In genomic region chr21:46354046-46354445, GRCh38 we compare ENCODE assay signal across 29 cellular contexts.
"Had no signal": no experiment of that assay in that cellular context is flagged by ENCODE, and none has a peak within 500 bp of the region (broad histone marks: within the 10 kb centered on the region; RNA-seq: fewer than 3 reads in every experiment).

No MANE protein-coding gene starts in this region.

- H3K4me1 Mint-ChIP-seq: nephron had no signal

- DNase-seq: heart right ventricle; islet precursor cell; kidney glomerular epithelial cell; left cardiac atrium; lower lobe of right lung; mammary epithelial cell; mesenchymal stem cell; naive thymus-derived CD8-positive, alpha-beta T cell; nucleus accumbens; ovary; retina; right cardiac atrium; sigmoid colon; stimulated activated CD4-positive, alpha-beta T cell treated with anti-CD3 and anti-CD28 coated beads, Interleukin-1b, Interleukin-23, amount 100 ng/mL, for 48 hours; stimulated activated CD4-positive, alpha-beta T cell treated with anti-CD3 and anti-CD28 coated beads, Interleukin-2, amount 100 ng/mL, for 48 hours; stimulated activated CD4-positive, alpha-beta T cell treated with anti-CD3 and anti-CD28 coated beads, Interleukin-4, amount 100 ng/mL, for 4 hours; stimulated activated CD8-positive, alpha-beta memory T cell treated with anti-CD3 and anti-CD28 coated beads, Interleukin-4, amount 100 ng/mL, for 48 hours; stimulated activated naive CD4-positive, alpha-beta T cell treated with Interleukin-2 at 50 U/mL for 16 hours; stimulated activated naive CD8-positive, alpha-beta T cell treated with anti-CD3 and anti-CD28 coated beads, Interleukin-15, amount 100 ng/mL, for 72 hours; substantia nigra; upper lobe of left lung had no signal

- H3K27me3 Mint-ChIP-seq: naive thymus-derived CD8-positive, alpha-beta T cell; progenitor cell of endocrine pancreas; stimulated activated memory B cell treated with anti-CD40 and anti-IgM and Interleukin-4, amounts not matched to agents 10 μg/mL and 1 μg/mL and 100 μg/mL, for 72 hours; stimulated activated naive CD8-positive, alpha-beta T cell treated with anti-CD3 and anti-CD28 coated beads, Interleukin-15, amount 100 ng/mL, for 72 hours had no signal

- H3K79me2 ChIP-seq: hepatocyte had no signal

- H3K4me2 ChIP-seq: hepatocyte, smooth muscle cell had no signal

- H3K9me3 ChIP-seq: heart right ventricle, left lung, lower lobe of right lung, ovary, sigmoid colon, tibial nerve, upper lobe of left lung, vagina had no signal

- H2AFZ ChIP-seq: hepatocyte had no signal

- H3K27ac ChIP-seq: heart right ventricle, hepatocyte, left lung, lower lobe of right lung, ovary, sigmoid colon, tibial nerve, upper lobe of left lung, vagina had no signal

- H3K9me3 Mint-ChIP-seq: naive thymus-derived CD8-positive, alpha-beta T cell; nephron; stimulated activated memory B cell treated with anti-CD40 and anti-IgM and Interleukin-4, amounts not matched to agents 10 μg/mL and 1 μg/mL and 100 μg/mL, for 72 hours; stimulated activated naive CD8-positive, alpha-beta T cell treated with anti-CD3 and anti-CD28 coated beads, Interleukin-15, amount 100 ng/mL, for 72 hours had no signal

- H3K27me3 ChIP-seq: heart right ventricle, hepatocyte, left lung, ovary, sigmoid colon, tibial nerve, upper lobe of left lung, vagina had no signal

- H3K4me3 Mint-ChIP-seq: nephron; stimulated activated memory B cell treated with anti-CD40 and anti-IgM and Interleukin-4, amounts not matched to agents 10 μg/mL and 1 μg/mL and 100 μg/mL, for 72 hours had no signal

- H3K27ac Mint-ChIP-seq: nephron, progenitor cell of endocrine pancreas had no signal

- H3K36me3 ChIP-seq: ovary had no signal

- H3K4me3 ChIP-seq: heart right ventricle, hepatocyte, left lung, lower lobe of right lung, ovary, sigmoid colon, smooth muscle cell, tibial nerve, upper lobe of left lung, vagina had no signal

- ATAC-seq: left cardiac atrium, left lung, lower lobe of right lung, right cardiac atrium had no signal

- H3K4me1 ChIP-seq: heart right ventricle, left lung, lower lobe of right lung, sigmoid colon, tibial nerve, upper lobe of left lung, vagina had no signal
